14 cellular contexts compared by ENCODE assay signal in the genomic region with DNA sequence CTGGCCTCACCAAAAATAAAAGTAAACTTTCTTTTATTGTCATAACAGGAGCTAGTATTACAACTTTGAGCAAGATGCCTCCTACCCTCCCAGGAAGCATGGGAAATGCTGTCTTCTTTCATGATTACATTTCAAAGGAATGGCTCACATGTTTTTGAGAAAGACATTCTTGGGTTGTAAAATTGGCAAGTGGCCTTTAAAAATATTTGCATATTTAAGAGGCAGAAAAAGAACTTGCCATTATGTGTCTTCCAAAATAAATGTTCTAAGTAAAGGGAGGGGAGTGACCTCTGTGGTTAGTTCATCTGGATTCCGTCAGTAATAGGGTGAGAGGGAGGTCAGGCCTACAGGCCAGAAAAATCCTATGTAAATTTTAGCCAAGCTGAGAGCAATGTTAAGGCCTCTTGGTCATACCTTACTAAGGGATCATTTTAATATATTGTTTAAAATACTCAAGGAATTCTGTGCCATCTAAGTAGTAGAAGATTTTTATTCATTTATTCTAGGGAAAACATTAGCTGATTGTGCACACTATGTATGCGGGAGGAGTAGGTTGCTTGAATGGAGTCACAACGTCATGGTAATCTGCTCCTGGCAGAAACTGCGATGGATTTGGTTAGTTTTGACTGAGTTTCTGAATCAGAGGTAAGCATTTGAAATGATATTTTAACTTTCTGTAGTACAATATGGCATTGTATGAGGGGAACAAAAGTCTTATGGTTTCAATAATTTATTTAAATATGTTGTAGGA.
DNase-seq lines count a peak whose midpoint lies in the region; ATAC-seq, FAIRE-seq and TF ChIP-seq lines count a peak whose summit lies in the region.
"Had no signal": no experiment of that assay in that cellular context is flagged by ENCODE, and none has a peak within 500 bp of the region (broad histone marks: within the 10 kb centered on the region; RNA-seq: fewer than 3 reads in every experiment).

No MANE protein-coding gene starts in this region.

- no peak overlapping the region for H3K27ac ChIP-seq in GM23338 (ENCODE audit: low read depth)
- no peak overlapping the region for H3K27ac ChIP-seq in neuronal stem cell (replicated peaks; ENCODE audit: low read length)
- H3K27ac ChIP-seq in Karpas-422 (ENCODE audit: low read length), result no peak overlapping the region
- H3K27ac ChIP-seq: BLaER1, right lobe of liver had no signal

- H3K4me1 ChIP-seq in GM23338 (ENCODE audit: insufficient read depth) (no peaks in the 10 kb centered on the region), neuronal stem cell (ENCODE audit: control insufficient read depth in 2 of 2, insufficient read depth in 1 of 2, low read depth in 1 of 2, low read length in 2 of 2) (no peaks in the 10 kb centered on the region), Karpas-422 (ENCODE audit: low read length) (no peaks in the 10 kb centered on the region)
- H3K4me1 ChIP-seq: BLaER1, right lobe of liver had no signal

- H3K4me2 ChIP-seq in GM23338 (0 out of 2 replicates have a peak overlapping the region, but pooled peaks have one; percentile 11), neuronal stem cell (ENCODE audit: insufficient read depth, low read length, poor library complexity, severe bottlenecking) (no peak overlapping the region), Karpas-422 (ENCODE audit: low read depth, low read length, poor library complexity, severe bottlenecking) (no peak overlapping the region)
- H3K4me2 ChIP-seq: BLaER1 had no signal

- FAIRE-seq in RCC 7860 (lab: Jason Lieb, UNC), result no peak
- FAIRE-seq: H1 had no signal

- H3K4me3 Mint-ChIP-seq in GM23338, result no peak overlapping the region
- H3K4me3 Mint-ChIP-seq: activated B cell treated with CpG ODN at 0.5 μM for 24 hours had no signal

- no peak overlapping the region for H3K4ac ChIP-seq in neuronal stem cell (ENCODE audit: low read length)

- H3K9ac ChIP-seq in neuronal stem cell (ENCODE audit: low read depth, low read length, poor library complexity) (no peak overlapping the region), Karpas-422 (ENCODE audit: low read length) (no peak overlapping the region)
- H3K9ac ChIP-seq: BLaER1 had no signal

- WGBS in neuronal stem cell (ENCODE audit: extremely low coverage in 2 of 2, insufficient read length in 2 of 2, insufficient replicate concordance in 1 of 2), 2 donors, result no CpG with 5 or more reads among the region's 4 CpGs

- H3K27me3 ChIP-seq in GM23338 (ENCODE audit: insufficient read depth), result no peaks in the 10 kb centered on the region
- no peaks in the 10 kb centered on the region for H3K27me3 ChIP-seq in neuronal stem cell (ENCODE audit: control insufficient read depth in 3 of 3, insufficient read depth in 3 of 3, low read depth in 1 of 3, low read length in 3 of 3)
- no peaks in the 10 kb centered on the region for H3K27me3 ChIP-seq in Karpas-422 (ENCODE audit: low read length)
- H3K27me3 ChIP-seq: BLaER1, right lobe of liver had no signal

- ATAC-seq in GM23338 (peak; percentile 36; the same call in 2 of the 3 replicates), HG02759 (IDR thresholded peaks at IDR 0.05; ENCODE audit: unreplicated experiment) (no peak)

- no peaks in the 10 kb centered on the region for H3F3A ChIP-seq in GM23338 (replicated peaks; ENCODE audit: low read depth)

- no peak overlapping the region for H4K8ac ChIP-seq in neuronal stem cell (ENCODE audit: low read depth, low read length)

- no peak overlapping the region for H2BK120ac ChIP-seq in neuronal stem cell (ENCODE audit: low read depth, low read length)

- H3K14ac ChIP-seq in neuronal stem cell (ENCODE audit: low read length), result no peak overlapping the region

- no peak overlapping the region for H3K18ac ChIP-seq in neuronal stem cell (ENCODE audit: low read length)

- H3K36me3 ChIP-seq in GM23338 (ENCODE audit: insufficient read depth) (no peaks in the 10 kb centered on the region), neuronal stem cell (replicated peaks in 1 of 2; ENCODE audit: control insufficient read depth in 2 of 2, insufficient read depth in 2 of 2, low read length in 2 of 2) (no peaks in the 10 kb centered on the region), Karpas-422 (ENCODE audit: insufficient read depth, low read length) (no peaks in the 10 kb centered on the region)
- H3K36me3 ChIP-seq: BLaER1, right lobe of liver had no signal

- H4K20me1 ChIP-seq in GM23338 (replicated peaks; ENCODE audit: insufficient read depth), result no peaks in the 10 kb centered on the region
- no peaks in the 10 kb centered on the region for H4K20me1 ChIP-seq in Karpas-422 (ENCODE audit: insufficient read depth, low read depth, low read length)
- H4K20me1 ChIP-seq: BLaER1 had no signal

- H3K4me1 Mint-ChIP-seq in GM23338, result peaks cover 8% of the 10 kb centered on the region
- H3K4me1 Mint-ChIP-seq: activated B cell treated with CpG ODN at 0.5 μM for 24 hours had no signal

- no peak overlapping the region for H2BK5ac ChIP-seq in neuronal stem cell (ENCODE audit: low read length)

- no peaks in the 10 kb centered on the region for H3K9me2 ChIP-seq in GM23338 (ENCODE audit: insufficient read depth)
- no peaks in the 10 kb centered on the region for H3K9me2 ChIP-seq in Karpas-422 (replicated peaks; ENCODE audit: insufficient read depth, low read length)

- TF ChIP-seq CTCF in GM23338 (conservative IDR thresholded peaks at IDR 0.05; ENCODE audit: low read depth in 2 of 2) (no peak), epithelial cell of esophagus (IDR thresholded peaks at IDR 0.05; ENCODE audit: insufficient read depth, low read depth, low read length, missing control alignments) (no peak)

- H2AFZ ChIP-seq in GM23338 (no peak overlapping the region), neuronal stem cell (ENCODE audit: low read length) (peak overlapping the region; percentile 57), Karpas-422 (ENCODE audit: low read length) (no peak overlapping the region)

- H3K27ac Mint-ChIP-seq in GM23338, result no peak overlapping the region
- H3K27ac Mint-ChIP-seq: activated B cell treated with CpG ODN at 0.5 μM for 24 hours had no signal

- no peak overlapping the region for H3K23ac ChIP-seq in neuronal stem cell (ENCODE audit: low read depth, low read length, poor library complexity)

- H3K4me3 ChIP-seq in GM23338 (no peak overlapping the region), epithelial cell of esophagus (ENCODE audit: low read length) (no peak overlapping the region), neuronal stem cell (ENCODE audit: low read length in 2 of 2) (no peak overlapping the region), Karpas-422 (ENCODE audit: low read length) (no peak overlapping the region)
- H3K4me3 ChIP-seq: BLaER1, right lobe of liver had no signal

- H3K79me1 ChIP-seq in neuronal stem cell (ENCODE audit: low read depth, low read length), result no peaks in the 10 kb centered on the region

- H4K91ac ChIP-seq in neuronal stem cell (ENCODE audit: low read depth, low read length, poor library complexity), result no peak overlapping the region

- H3K79me2 ChIP-seq in GM23338 (replicated peaks; ENCODE audit: insufficient read depth), result no peaks in the 10 kb centered on the region
- H3K79me2 ChIP-seq in Karpas-422 (ENCODE audit: low read length), result no peaks in the 10 kb centered on the region

- no peak overlapping the region for H2BK12ac ChIP-seq in neuronal stem cell (ENCODE audit: low read length)

- H3K9me3 ChIP-seq in neuronal stem cell (replicated peaks in 1 of 2; ENCODE audit: control insufficient read depth in 2 of 2, insufficient read depth in 1 of 2, low read depth in 1 of 2, low read length in 2 of 2) (peaks cover 0 to 22% of the 10 kb centered on the region in 2 donors), Karpas-422 (ENCODE audit: low read length) (no peaks in the 10 kb centered on the region)
- H3K9me3 ChIP-seq: right lobe of liver had no signal

- peaks cover 22% of the 10 kb centered on the region for H3K9me3 Mint-ChIP-seq in GM23338

- peaks cover 20% of the 10 kb centered on the region; the same call in 2 of the 3 replicates for H3K36me3 Mint-ChIP-seq in GM23338 (ENCODE audit: low read depth)

- H2BK15ac ChIP-seq in neuronal stem cell (ENCODE audit: low read length), result no peak overlapping the region

- H2AK5ac ChIP-seq in neuronal stem cell (ENCODE audit: low read depth, low read length), result no peak overlapping the region

- peak; percentile 11 for DNase-seq in GM23338 (ENCODE audit: low spot score)
- peak; percentile 24 for DNase-seq in RCC 7860 (ENCODE audit: low spot score)
- peak; percentile 69 for DNase-seq in epithelial cell of esophagus (ENCODE audit: low read depth)
- no peak for DNase-seq in neuronal stem cell (ENCODE audit: low spot score)
- DNase-seq in Karpas-422, result no peak
- DNase-seq in NCI-H187 (lab: John Stamatoyannopoulos, UW), result no peak
- no peak for DNase-seq in C1 segment of cervical spinal cord (lab: John Stamatoyannopoulos, UW)
- DNase-seq: activated B cell treated with CpG ODN at 0.5 μM for 24 hours, cerebellar nuclear complex, glutamatergic neuron, right lobe of liver had no signal

- peaks cover 2% of the 10 kb centered on the region for H3K27me3 Mint-ChIP-seq in GM23338 (ENCODE audit: insufficient read depth, low read depth, poor library complexity)
- H3K27me3 Mint-ChIP-seq: activated B cell treated with CpG ODN at 0.5 μM for 24 hours had no signal

Comparison
In these comparisons a context has a peak if more than half of its experiments do, and no peak if none do; other contexts are left out.
1. DNase-seq: peak in GM23338 (single experiment), RCC 7860 (single experiment) and epithelial cell of esophagus (single experiment); none in neuronal stem cell (single experiment), Karpas-422 (single experiment), NCI-H187 (0 of 2) and C1 segment of cervical spinal cord (0 of 14).